ENCODE assay signal across 26 cellular contexts in the genomic region with DNA sequence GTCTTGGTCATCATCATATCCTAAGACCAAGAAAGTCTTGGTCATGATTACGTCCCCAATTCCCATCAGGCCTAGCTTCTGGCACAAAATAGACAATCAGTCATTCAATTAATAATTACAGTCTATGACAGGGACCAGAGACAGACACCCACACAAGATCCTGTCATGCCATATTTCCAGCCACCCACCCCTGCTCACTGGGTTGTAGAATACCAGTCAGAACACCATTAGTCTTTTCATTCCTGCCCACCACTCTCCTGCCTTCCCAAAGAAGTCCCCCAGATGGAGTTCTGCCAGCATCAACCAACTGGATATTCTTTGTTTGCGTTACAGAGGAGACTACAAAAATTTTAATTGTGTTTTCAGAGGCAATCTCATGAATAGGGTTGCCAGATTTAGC.
DNase-seq lines count a peak whose midpoint lies in the region; FAIRE-seq and TF ChIP-seq lines count a peak whose summit lies in the region.
"Had no signal": no experiment of that assay in that cellular context is flagged by ENCODE, and none has a peak within 500 bp of the region (broad histone marks: within the 10 kb centered on the region; RNA-seq: fewer than 3 reads in every experiment).

No MANE protein-coding gene starts in this region.

- 76% methylated on average over 2 of the region's 2 CpGs for WGBS in esophagus muscularis mucosa

- TF ChIP-seq EP300 in esophagus muscularis mucosa (IDR thresholded peaks at IDR 0.05), result no peak

- intact Hi-C loops in esophagus muscularis mucosa (cut with DNase I), result no loop called here

- peak; percentile 25 for DNase-seq in Ammon's horn (ENCODE audit: low spot score)
- peak; percentile 33 for DNase-seq in COLO829 (ENCODE audit: low spot score)
- DNase-seq in esophagus muscularis mucosa (ENCODE audit: extremely low spot score), result peak; percentile 21
- no peak for DNase-seq in 8988T
- DNase-seq in OCI-M2 (lab: John Stamatoyannopoulos, UW; ENCODE audit: unreplicated experiment), result no peak
- no peak for DNase-seq in D721Med (ENCODE audit: insufficient read length, low spot score)
- DNase-seq: AML-193; BE2C; C1 segment of cervical spinal cord; Caco-2; Calu3; CD4-positive, alpha-beta memory T cell; CD4-positive, CD25-positive, alpha-beta regulatory T cell; CD8-positive, alpha-beta memory T cell; DMS 273 treated with DMSO at 0.1 percent for 48 hours; DMS153; DMS53; DMS79; DND-41; EL; GDM1 had no signal

- no peaks in the 10 kb centered on the region for H3K9me3 ChIP-seq in esophagus muscularis mucosa
- H3K9me3 ChIP-seq: A549, BE2C, BLaER1, Caco-2 had no signal

- no peak overlapping the region for H3K27ac ChIP-seq in esophagus muscularis mucosa (replicated peaks in 1 of 4)
- H3K27ac ChIP-seq: A549, BLaER1 had no signal

- TF ChIP-seq POLR2A in esophagus muscularis mucosa (IDR thresholded peaks at IDR 0.05; ENCODE audit: low read depth), result no peak

- no peak for FAIRE-seq in D721Med (lab: Jason Lieb, UNC)
- FAIRE-seq: A549, GM12878, GM12892, GM18507 had no signal

- TF ChIP-seq CTCF in esophagus muscularis mucosa (IDR thresholded peaks at IDR 0.05) (no peak), D721Med (IDR thresholded peaks at IDR 0.05; ENCODE audit: insufficient read depth, missing control alignments) (no peak)

- H3K27me3 ChIP-seq in esophagus muscularis mucosa, result peaks cover 0 to 10% (median 0%) of the 10 kb centered on the region in 4 donors
- H3K27me3 ChIP-seq: BLaER1 had no signal

- H3K4me3 ChIP-seq in esophagus muscularis mucosa, result no peak overlapping the region
- H3K4me3 ChIP-seq: A549, BLaER1, GM12878 had no signal

- no peaks in the 10 kb centered on the region for H3K36me3 ChIP-seq in esophagus muscularis mucosa
- H3K36me3 ChIP-seq: BE2C, BLaER1 had no signal

- H3K4me1 ChIP-seq in esophagus muscularis mucosa, result no peaks in the 10 kb centered on the region
- H3K4me1 ChIP-seq: A549, BE2C, BLaER1, Caco-2 had no signal

Comparison
In these comparisons a context has a peak if more than half of its experiments do, and no peak if none do; other contexts are left out.
1. DNase-seq: peak in Ammon's horn (single experiment), COLO829 (single experiment) and esophagus muscularis mucosa (single experiment); none in 8988T (single experiment), OCI-M2 (single experiment) and D721Med (single experiment).